ENCODE assay signal across 1 cellular context in genomic region chr11:22617868-22618267, GRCh38.
TF ChIP-seq lines count a peak whose summit lies in the region.

No MANE protein-coding gene starts in this region.

TF ChIP-seq in HepG2, 621 proteins besides CTCF, POLR2A, EP300 and RAD21:
- TF ChIP-seq ZNF121 (CRISPR knock-in tag; IDR thresholded peaks at IDR 0.05) (no peak), WIZ (CRISPR knock-in tag; IDR thresholded peaks at IDR 0.05) (no peak), EED (CRISPR knock-in tag; IDR thresholded peaks at IDR 0.05) (no peak), ZNF570 (CRISPR knock-in tag; IDR thresholded peaks at IDR 0.05; ENCODE audit: borderline replicate concordance) (no peak), BRCA1 (CRISPR knock-in tag; IDR thresholded peaks at IDR 0.05) (no peak), ZNF691 (CRISPR knock-in tag; IDR thresholded peaks at IDR 0.05; ENCODE audit: borderline replicate concordance, low read depth) (no peak), ZFYVE20 (CRISPR knock-in tag; IDR thresholded peaks at IDR 0.05; ENCODE audit: borderline replicate concordance, low read depth) (no peak)
